ENCODE assay signal across 8 cellular contexts in the genomic region with DNA sequence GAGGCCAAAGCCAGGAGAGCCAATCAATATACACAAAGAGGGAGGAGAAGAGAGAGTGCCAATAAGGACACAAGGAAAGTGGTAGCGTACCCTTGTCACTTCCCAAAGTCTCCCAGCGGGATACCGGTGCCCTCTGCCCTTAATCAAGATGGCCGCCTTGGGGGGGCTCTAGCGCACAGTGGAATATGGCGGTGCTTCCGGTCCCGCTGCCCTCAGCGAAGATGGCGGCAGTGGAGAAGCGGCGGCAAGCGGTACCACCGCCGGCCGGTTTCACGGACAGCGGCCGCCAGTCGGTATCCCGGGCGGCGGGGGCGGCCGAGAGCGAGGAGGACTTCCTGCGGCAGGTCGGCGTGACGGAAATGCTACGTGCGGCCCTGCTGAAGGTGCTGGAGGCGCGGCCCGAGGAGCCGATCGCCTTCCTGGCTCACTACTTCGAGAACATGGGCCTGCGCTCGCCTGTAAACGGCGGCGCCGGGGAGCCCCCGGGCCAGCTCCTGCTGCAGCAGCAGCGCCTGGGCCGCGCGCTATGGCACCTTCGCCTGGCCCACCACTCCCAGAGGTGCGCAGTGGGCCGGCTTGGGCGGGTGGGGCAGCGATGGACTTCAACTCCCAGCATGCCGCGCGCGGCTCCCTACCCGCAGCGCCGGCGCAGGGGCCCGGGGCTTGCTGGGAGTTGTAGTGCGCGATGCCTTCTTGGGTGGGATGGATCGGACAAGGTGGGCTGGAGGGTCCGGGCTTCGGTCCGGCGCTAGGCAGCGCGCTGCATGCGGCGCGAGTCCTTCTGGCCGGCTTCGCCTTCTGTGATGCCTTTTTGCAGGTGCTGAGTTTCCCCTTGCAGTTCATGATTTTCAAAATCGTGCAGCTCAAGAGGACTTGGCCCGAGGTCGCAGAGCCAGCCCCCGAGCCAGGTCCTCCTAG. TPM values are rescaled to one million over a fixed set of nuclear protein-coding genes. Genes with fewer than 3 reads are reported as not detected.
DNase-seq lines count a peak whose midpoint lies in the region; ATAC-seq and TF ChIP-seq lines count a peak whose summit lies in the region.

TSS of gene TPGS1 (plus strand) at position 212 of the 918 bp plus-strand sequence. CDS start at position 222, 10 bp downstream.

- H3K4me3 ChIP-seq in lower lobe of right lung, result peak within 1 kb of the TSS; percentile 100

- peak within 1 kb of the TSS; percentile 81 for H3K4me3 Mint-ChIP-seq in activated CD4-positive, alpha-beta memory T cell treated with anti-CD3 and anti-CD28 coated beads, Interleukin-2, amount 10 ng/mL, durations not matched to agents 7 days and 5 days

- intact Hi-C loops in lower lobe of right lung (cut with DNase I), result no loop called here

- H3K9me3 Mint-ChIP-seq in activated CD4-positive, alpha-beta memory T cell treated with anti-CD3 and anti-CD28 coated beads, Interleukin-2, amount 10 ng/mL, durations not matched to agents 7 days and 5 days, result no peaks in the 10 kb centered on the region

- no peaks in the 10 kb centered on the region for H3K9me3 ChIP-seq in lower lobe of right lung

- ATAC-seq in GM19023 (IDR thresholded peaks at IDR 0.05; ENCODE audit: unreplicated experiment) (peak; percentile 62), HG03175 (IDR thresholded peaks at IDR 0.05; ENCODE audit: unreplicated experiment) (peak; percentile 61), lower lobe of right lung (peak; percentile 94 to 95)

- peaks cover 55% of the 10 kb centered on the region for H3K4me1 Mint-ChIP-seq in activated CD4-positive, alpha-beta memory T cell treated with anti-CD3 and anti-CD28 coated beads, Interleukin-2, amount 10 ng/mL, durations not matched to agents 7 days and 5 days

- no peaks in the 10 kb centered on the region for H3K27me3 ChIP-seq in lower lobe of right lung (ENCODE audit: low read depth)

- peak; percentile 39 to 52 for DNase-seq in AML-193 (lab: John Stamatoyannopoulos, UW)
- peak; percentile 48 to 79 for DNase-seq in NCI-H526 (lab: John Stamatoyannopoulos, UW)
- DNase-seq in activated CD4-positive, alpha-beta memory T cell treated with anti-CD3 and anti-CD28 coated beads, Interleukin-2, amount 10 ng/mL, durations not matched to agents 7 days and 5 days, result peak; percentile 89
- peak; percentile 95 for DNase-seq in ecto neural progenitor cell (ENCODE audit: low spot score)
- peak; percentile 95 for DNase-seq in lower lobe of right lung
- DNase-seq in stimulated activated CD4-positive, alpha-beta T cell treated with anti-CD3 and anti-CD28 coated beads, TNF-alpha, amount 100 ng/mL, for 1 hour (ENCODE audit: low read depth in 3 of 3, low spot score in 1 of 3), result peak; percentile 42 to 70 (median 63)

- POLR2A ChIA-PET in activated CD4-positive, alpha-beta memory T cell treated with anti-CD3 and anti-CD28 coated beads, Interleukin-2, amount 10 ng/mL, durations not matched to agents 7 days and 5 days (lab: Charles Lee), result interaction anchor here (0.8 to 2.6 kb wide), 8 partner anchors 13 to 173 kb away, joined by 3 to 44 read pairs (median 6); partner anchors contain the start of genes BSG, CDC34, MADCAM1 and RNF126

- peaks cover 12% of the 10 kb centered on the region for H3K36me3 Mint-ChIP-seq in activated CD4-positive, alpha-beta memory T cell treated with anti-CD3 and anti-CD28 coated beads, Interleukin-2, amount 10 ng/mL, durations not matched to agents 7 days and 5 days (ENCODE audit: low read depth)

- H3K27me3 Mint-ChIP-seq in activated CD4-positive, alpha-beta memory T cell treated with anti-CD3 and anti-CD28 coated beads, Interleukin-2, amount 10 ng/mL, durations not matched to agents 7 days and 5 days, result no peaks in the 10 kb centered on the region

- no peak for TF ChIP-seq CTCF in lower lobe of right lung (IDR thresholded peaks at IDR 0.05)

- H3K36me3 ChIP-seq in lower lobe of right lung, result peaks cover 5% of the 10 kb centered on the region

- CTCF ChIA-PET in activated CD4-positive, alpha-beta memory T cell treated with anti-CD3 and anti-CD28 coated beads, Interleukin-2, amount 10 ng/mL, durations not matched to agents 7 days and 5 days (lab: Charles Lee), result interaction anchor here (0.7 to 1.7 kb wide), 15 partner anchors 8 to 261 kb away, joined by 3 to 25 read pairs (median 6); partner anchors contain the start of genes BSG, CDC34, MADCAM1 and MIER2

- peaks cover 42% of the 10 kb centered on the region for H3K4me1 ChIP-seq in lower lobe of right lung

- H3K27ac ChIP-seq in lower lobe of right lung, result peak within 1 kb of the TSS; percentile 97

- peak within 1 kb of the TSS; percentile 98 for H3K27ac Mint-ChIP-seq in activated CD4-positive, alpha-beta memory T cell treated with anti-CD3 and anti-CD28 coated beads, Interleukin-2, amount 10 ng/mL, durations not matched to agents 7 days and 5 days

RNA-seq across cellular contexts. Expression of gene TPGS1, which starts in this region (rescaled TPM):
- 10 to 100 TPM; 22.9 to 24.0 TPM for total RNA-seq in activated CD4-positive, alpha-beta memory T cell treated with anti-CD3 and anti-CD28 coated beads, Interleukin-2, amount 10 ng/mL, durations not matched to agents 7 days and 5 days
- total RNA-seq in lower lobe of right lung, result 18.8 TPM

Comparison
In these comparisons a context has a peak if more than half of its experiments do, and no peak if none do; other contexts are left out.
1. Peak in every context shown above with its lines: DNase-seq, ATAC-seq, H3K4me3 ChIP-seq and H3K27ac ChIP-seq.